Comparison of ENCODE assay signal across 28 cellular contexts in the genomic region with DNA sequence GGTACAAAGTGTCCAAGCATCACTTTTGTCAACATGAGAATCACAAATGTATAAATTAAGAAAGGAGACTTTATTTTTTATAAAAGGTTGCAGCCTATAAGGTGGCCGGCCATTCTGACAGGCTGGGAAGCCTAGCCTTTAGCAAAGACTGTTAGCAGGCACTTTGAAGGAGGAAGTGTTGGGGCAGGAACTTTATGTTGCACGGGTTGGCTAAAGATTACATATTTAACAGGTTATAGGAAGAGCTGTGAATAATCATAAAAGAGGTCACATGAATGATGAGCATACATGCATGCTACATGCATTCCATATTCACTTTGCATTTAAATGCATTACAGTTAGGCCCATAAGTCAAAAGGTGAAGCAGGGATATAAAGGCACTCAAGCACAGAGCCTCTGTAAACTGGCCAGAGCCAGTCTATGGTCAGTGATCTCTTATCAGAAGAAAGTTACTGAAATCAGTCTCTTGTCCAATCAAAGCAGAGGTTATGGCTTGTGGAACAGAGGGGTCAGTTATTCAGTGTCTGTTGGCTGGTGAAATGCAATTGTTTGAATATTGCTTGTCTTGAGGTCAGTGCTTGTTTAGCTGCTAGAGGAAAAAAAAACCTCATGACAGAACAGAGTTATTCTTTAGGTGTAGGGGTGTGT. TPM values are rescaled to one million over a fixed set of nuclear protein-coding genes. Genes with fewer than 3 reads are reported as not detected.
"Had no signal": no experiment of that assay in that cellular context is flagged by ENCODE, and none has a peak within 500 bp of the region (broad histone marks: within the 10 kb centered on the region; RNA-seq: fewer than 3 reads in every experiment).

No MANE protein-coding gene starts in this region.

- H3K27me3 ChIP-seq: neural progenitor cell, ovary, right lobe of liver, sigmoid colon, tibial artery, transverse colon, upper lobe of right lung, uterus had no signal

- ATAC-seq: natural killer cell; psoas muscle; right cardiac atrium; right lobe of liver; stimulated activated effector memory CD8-positive, alpha-beta T cell treated with anti-CD3 and anti-CD28 coated beads, Interleukin-12 subunit alpha, Interleukin-12 subunit beta, amount 100 ng/mL, for 72 hours; stimulated activated naive B cell treated with anti-CD40 and anti-IgM and Interleukin-4, amounts not matched to agents 10 μg/mL and 1 μg/mL and 100 μg/mL, for 72 hours; upper lobe of right lung had no signal

- H3K9me3 Mint-ChIP-seq: natural killer cell; nephron; stimulated activated effector memory CD8-positive, alpha-beta T cell treated with anti-CD3 and anti-CD28 coated beads, Interleukin-12 subunit alpha, Interleukin-12 subunit beta, amount 100 ng/mL, for 72 hours; stimulated activated naive CD8-positive, alpha-beta T cell treated with anti-CD3 and anti-CD28 coated beads, Interleukin-15, Interleukin-2, amounts not matched to agents 100 ng/mL and 50 ng/mL, for 24 hours; type B pancreatic cell had no signal

- H3K4me1 Mint-ChIP-seq: nephron, neural progenitor cell had no signal

- H3K27me3 Mint-ChIP-seq: progenitor cell of endocrine pancreas, type B pancreatic cell had no signal

- H3K4me3 ChIP-seq: neural progenitor cell, ovary, psoas muscle, right lobe of liver, sigmoid colon, stomach, tibial artery, transverse colon, upper lobe of right lung, uterus had no signal

- H3K4me3 Mint-ChIP-seq: natural killer cell; nephron; neural progenitor cell; stimulated activated effector memory CD8-positive, alpha-beta T cell treated with anti-CD3 and anti-CD28 coated beads, Interleukin-12 subunit alpha, Interleukin-12 subunit beta, amount 100 ng/mL, for 72 hours; stimulated activated naive B cell treated with anti-CD40 and anti-IgM and Interleukin-4, amounts not matched to agents 10 μg/mL and 1 μg/mL and 100 μg/mL, for 72 hours; stimulated activated naive CD8-positive, alpha-beta T cell treated with anti-CD3 and anti-CD28 coated beads, Interleukin-15, Interleukin-2, amounts not matched to agents 100 ng/mL and 50 ng/mL, for 24 hours; type B pancreatic cell had no signal

- DNase-seq: natural killer cell; occipital lobe; ovary; posterior cingulate gyrus; psoas muscle; right cardiac atrium; right lobe of liver; sigmoid colon; small intestine; stimulated activated CD4-positive, alpha-beta T cell treated with anti-CD3 and anti-CD28 coated beads, Interleukin-15, amount 100 ng/mL, for 24 hours; stimulated activated CD4-positive, alpha-beta T cell treated with anti-CD3 and anti-CD28 coated beads, Interleukin-2, amount 100 ng/mL, for 24 hours; stimulated activated CD4-positive, alpha-beta T cell treated with anti-CD3 and anti-CD28 coated beads, Interleukin-2, amount 100 ng/mL, for 48 hours; stimulated activated CD4-positive, alpha-beta T cell treated with anti-CD3 and anti-CD28 coated beads, Interleukin-4, amount 100 ng/mL, for 24 hours; stimulated activated naive B cell treated with anti-CD40 and anti-IgM and Interleukin-4, amounts not matched to agents 10 μg/mL and 1 μg/mL and 100 μg/mL, for 72 hours; stimulated activated naive CD4-positive, alpha-beta T cell treated with Interleukin-2 at 50 U/mL for 16 hours; stomach; tibial artery; transverse colon; upper lobe of right lung; uterus had no signal

- H3K27ac Mint-ChIP-seq: natural killer cell; nephron; neural progenitor cell; progenitor cell of endocrine pancreas; stimulated activated effector memory CD8-positive, alpha-beta T cell treated with anti-CD3 and anti-CD28 coated beads, Interleukin-12 subunit alpha, Interleukin-12 subunit beta, amount 100 ng/mL, for 72 hours; stimulated activated naive B cell treated with anti-CD40 and anti-IgM and Interleukin-4, amounts not matched to agents 10 μg/mL and 1 μg/mL and 100 μg/mL, for 72 hours; stimulated activated naive CD8-positive, alpha-beta T cell treated with anti-CD3 and anti-CD28 coated beads, Interleukin-15, Interleukin-2, amounts not matched to agents 100 ng/mL and 50 ng/mL, for 24 hours; type B pancreatic cell had no signal

- H3K9me3 ChIP-seq: ovary, psoas muscle, right lobe of liver, sigmoid colon, stomach, tibial artery, transverse colon, upper lobe of right lung, uterus had no signal

- H3K36me3 ChIP-seq: neural progenitor cell, ovary, right lobe of liver, sigmoid colon, stomach, tibial artery, transverse colon, upper lobe of right lung, uterus had no signal

- H3K36me3 Mint-ChIP-seq: natural killer cell, neural progenitor cell, type B pancreatic cell had no signal

- H3K9ac ChIP-seq: neural progenitor cell, parathyroid adenoma had no signal

- H3K27ac ChIP-seq: neural progenitor cell, ovary, parathyroid adenoma, psoas muscle, right lobe of liver, sigmoid colon, stomach, tibial artery, transverse colon, upper lobe of right lung, uterus had no signal

- H3K4me1 ChIP-seq: neural progenitor cell, parathyroid adenoma, psoas muscle, upper lobe of right lung, uterus had no signal

RNA-seq across cellular contexts. Expression of gene ANKRD7, which starts 7.3 kb away (rescaled TPM):
- total RNA-seq: natural killer cell, progenitor cell of endocrine pancreas, right lobe of liver, upper lobe of right lung had no signal
- polyA plus RNA-seq: neural cell, sigmoid colon had no signal
